8 cellular contexts compared by ENCODE assay signal in the genomic region with DNA sequence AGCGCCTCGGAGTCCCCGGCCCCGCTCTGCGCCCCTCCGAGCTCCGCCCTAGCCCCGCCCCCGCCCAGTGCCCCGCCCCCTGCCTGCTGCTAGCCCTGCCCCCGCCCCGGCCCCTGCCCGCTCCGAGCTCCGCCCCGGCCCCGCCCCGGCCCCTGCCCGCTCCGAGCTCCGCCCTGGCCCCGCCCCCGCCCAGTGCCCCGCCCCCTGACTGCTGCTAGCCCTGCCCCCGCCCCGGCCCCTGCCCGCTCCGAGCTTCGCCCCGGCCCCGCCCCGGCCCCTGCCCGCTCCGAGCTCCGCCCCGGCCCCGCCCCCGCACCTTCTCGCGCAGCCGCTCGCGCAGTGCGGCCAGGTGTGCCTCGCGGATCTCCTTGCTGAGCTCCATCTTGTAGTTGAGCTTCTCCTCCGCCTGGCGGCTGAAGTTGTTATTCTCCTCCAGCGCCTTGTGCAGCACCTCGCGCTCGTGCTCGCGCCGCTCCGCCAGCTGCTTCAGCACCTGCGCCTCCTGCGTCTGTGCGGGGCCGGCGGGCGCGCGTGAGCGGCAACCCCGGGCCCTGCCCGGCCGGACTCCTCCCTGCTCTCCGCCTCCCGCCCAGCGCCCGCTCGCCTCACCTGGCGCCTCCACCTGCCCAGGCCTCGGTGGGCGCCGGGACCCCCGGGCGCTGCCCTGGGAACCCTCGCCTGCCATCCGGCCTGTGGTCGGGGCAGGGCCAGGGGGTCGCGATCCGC.
DNase-seq lines count a peak whose midpoint lies in the region; ATAC-seq lines count a peak whose summit lies in the region.

No MANE protein-coding gene starts in this region.

- DNase-seq in 8988T, result peak; percentile 96
- DNase-seq in NCI-H2171 (lab: John Stamatoyannopoulos, UW), result peak; percentile 96
- peak; percentile 94 for DNase-seq in activated CD4-positive, CD25-positive, alpha-beta regulatory T cell treated with anti-CD3 and anti-CD28 coated beads, Interleukin-2, amount 50 U/mL, for 72 hours
- DNase-seq in cerebellar cortex (ENCODE audit: low spot score), result peak; percentile 81
- DNase-seq in kidney glomerular epithelial cell (lab: John Stamatoyannopoulos, UW), result peak; percentile 70
- DNase-seq in stimulated activated CD4-positive, alpha-beta T cell treated with anti-CD3 and anti-CD28 coated beads, Interleukin-1b, Interleukin-23, amount 100 ng/mL, for 4 hours (ENCODE audit: low read depth in 2 of 2), result peak; percentile 99 to 100

- ATAC-seq in GM18520 (IDR thresholded peaks at IDR 0.05; ENCODE audit: unreplicated experiment) (peak; percentile 75), HG03060 (IDR thresholded peaks at IDR 0.05; ENCODE audit: low read depth, unreplicated experiment) (peak; percentile 84)

Comparison
In these comparisons a context has a peak if more than half of its experiments do, and no peak if none do; other contexts are left out.
1. Peak in every context shown above with its lines: DNase-seq and ATAC-seq.